34 cellular contexts compared by ENCODE assay signal in genomic region chr6:37824170-37824569, GRCh38.
"Had no signal": no experiment of that assay in that cellular context is flagged by ENCODE, and none has a peak within 500 bp of the region (broad histone marks: within the 10 kb centered on the region; RNA-seq: fewer than 3 reads in every experiment).

No MANE protein-coding gene starts in this region.

- H3K4me3 ChIP-seq: adrenal gland, body of pancreas, heart left ventricle, left lung, lower lobe of right lung, mucosa of descending colon, pancreas, prostate gland, thyroid gland, upper lobe of right lung had no signal

- H3K9me3 ChIP-seq: adrenal gland, body of pancreas, heart left ventricle, left lung, lower lobe of right lung, mucosa of descending colon, pancreas, prostate gland, thyroid gland, upper lobe of right lung had no signal

- DNase-seq: activated CD4-positive, alpha-beta T cell treated with anti-CD3 and anti-CD28 coated beads for 48 hours; activated CD4-positive, alpha-beta T cell treated with anti-CD3 and anti-CD28 coated beads, Interleukin-2, amount 50 U/mL, for 48 hours; activated CD8-positive, alpha-beta memory T cell treated with anti-CD3 and anti-CD28 coated beads, Interleukin-2, amount 50 U/mL, for 4 hours; activated effector memory CD4-positive, alpha-beta T cell treated with anti-CD3 and anti-CD28 coated beads, Interleukin-2, amount 50 U/mL, for 16 hours; activated naive CD4-positive, alpha-beta T cell treated with anti-CD3 and anti-CD28 coated beads for 36 hours; activated naive CD8-positive, alpha-beta T cell treated with anti-CD3 and anti-CD28 coated beads for 36 hours; activated T-cell treated with anti-CD3 and anti-CD28 coated beads, Interleukin-2, amount 50 U/mL, for 1 hour; adrenal gland; aorta; body of pancreas; cerebellar nuclear complex; dorsolateral prefrontal cortex; effector memory CD8-positive, alpha-beta T cell; erythroblast; heart left ventricle; lower lobe of right lung; mesendoderm; pancreas; retina; stimulated activated CD4-positive, alpha-beta T cell treated with anti-CD3 and anti-CD28 coated beads, Interleukin-1b, Interleukin-23, amount 100 ng/mL, for 48 hours; stimulated activated CD4-positive, alpha-beta T cell treated with anti-CD3 and anti-CD28 coated beads, Interleukin-4, amount 100 ng/mL, for 4 hours; stimulated activated CD8-positive, alpha-beta memory T cell treated with anti-CD3 and anti-CD28 coated beads, Interleukin-4, amount 100 ng/mL, for 48 hours; stimulated activated naive CD8-positive, alpha-beta T cell treated with anti-CD3 and anti-CD28 coated beads, Interleukin-15, amount 100 ng/mL, for 72 hours; T-helper 1 cell; thyroid gland; upper lobe of right lung; WERI-Rb-1 had no signal

- H3K27ac ChIP-seq: adrenal gland, body of pancreas, coronary artery, dorsolateral prefrontal cortex, left lung, lower lobe of right lung, pancreas, prostate gland, thyroid gland, upper lobe of right lung, WERI-Rb-1 had no signal

- H3K36me3 ChIP-seq: adrenal gland, heart left ventricle, left lung, lower lobe of right lung, pancreas, prostate gland, thyroid gland, upper lobe of right lung had no signal

- ATAC-seq: activated CD4-positive, CD25-positive, alpha-beta regulatory T cell treated with anti-CD3 and anti-CD28 coated beads, Interleukin-2, amount 50 U/mL, for 24 hours; body of pancreas; effector memory CD8-positive, alpha-beta T cell; heart left ventricle; left lung; lower lobe of right lung; mucosa of descending colon; pancreas; stimulated activated memory B cell treated with anti-CD40 and anti-IgM and Interleukin-4, amounts not matched to agents 10 μg/mL and 1 μg/mL and 100 μg/mL, for 72 hours; stimulated activated naive CD8-positive, alpha-beta T cell treated with anti-CD3 and anti-CD28 coated beads, Interleukin-15, amount 100 ng/mL, for 72 hours; upper lobe of right lung had no signal

- H3K27me3 Mint-ChIP-seq: activated naive CD8-positive, alpha-beta T cell treated with anti-CD3 and anti-CD28 coated beads for 36 hours; effector memory CD8-positive, alpha-beta T cell; stimulated activated memory B cell treated with anti-CD40 and anti-IgM and Interleukin-4, amounts not matched to agents 10 μg/mL and 1 μg/mL and 100 μg/mL, for 72 hours; stimulated activated naive CD8-positive, alpha-beta T cell treated with anti-CD3 and anti-CD28 coated beads, Interleukin-15, amount 100 ng/mL, for 72 hours had no signal

- H3K27ac Mint-ChIP-seq: activated naive CD4-positive, alpha-beta T cell treated with anti-CD3 and anti-CD28 coated beads for 36 hours; activated naive CD8-positive, alpha-beta T cell treated with anti-CD3 and anti-CD28 coated beads for 36 hours; activated T-helper 1 cell treated with anti-CD3 and anti-CD28 coated beads, Interleukin-12 subunit alpha, Interleukin-12 subunit beta, Interleukin-2, Interleukin-4 antibody, amounts not matched to agents 30 ng/mL and 10 ng/mL and 1 ng/mL, durations not matched to agents 14 hours and 24 hours and 36 hours; effector memory CD8-positive, alpha-beta T cell; stimulated activated memory B cell treated with anti-CD40 and anti-IgM and Interleukin-4, amounts not matched to agents 10 μg/mL and 1 μg/mL and 100 μg/mL, for 72 hours; stimulated activated naive CD8-positive, alpha-beta T cell treated with anti-CD3 and anti-CD28 coated beads, Interleukin-15, amount 100 ng/mL, for 72 hours had no signal

- H3K9me3 Mint-ChIP-seq: activated naive CD4-positive, alpha-beta T cell treated with anti-CD3 and anti-CD28 coated beads for 36 hours; activated naive CD8-positive, alpha-beta T cell treated with anti-CD3 and anti-CD28 coated beads for 36 hours; activated T-helper 1 cell treated with anti-CD3 and anti-CD28 coated beads, Interleukin-12 subunit alpha, Interleukin-12 subunit beta, Interleukin-2, Interleukin-4 antibody, amounts not matched to agents 30 ng/mL and 10 ng/mL and 1 ng/mL, durations not matched to agents 14 hours and 24 hours and 36 hours; effector memory CD8-positive, alpha-beta T cell; stimulated activated memory B cell treated with anti-CD40 and anti-IgM and Interleukin-4, amounts not matched to agents 10 μg/mL and 1 μg/mL and 100 μg/mL, for 72 hours; stimulated activated naive CD8-positive, alpha-beta T cell treated with anti-CD3 and anti-CD28 coated beads, Interleukin-15, amount 100 ng/mL, for 72 hours had no signal

- H3K27me3 ChIP-seq: adrenal gland, body of pancreas, dorsolateral prefrontal cortex, heart left ventricle, left lung, pancreas, thyroid gland, upper lobe of right lung had no signal

- H3K4me3 Mint-ChIP-seq: activated naive CD4-positive, alpha-beta T cell treated with anti-CD3 and anti-CD28 coated beads for 36 hours; activated naive CD8-positive, alpha-beta T cell treated with anti-CD3 and anti-CD28 coated beads for 36 hours; activated T-helper 1 cell treated with anti-CD3 and anti-CD28 coated beads, Interleukin-12 subunit alpha, Interleukin-12 subunit beta, Interleukin-2, Interleukin-4 antibody, amounts not matched to agents 30 ng/mL and 10 ng/mL and 1 ng/mL, durations not matched to agents 14 hours and 24 hours and 36 hours; effector memory CD8-positive, alpha-beta T cell; stimulated activated memory B cell treated with anti-CD40 and anti-IgM and Interleukin-4, amounts not matched to agents 10 μg/mL and 1 μg/mL and 100 μg/mL, for 72 hours; stimulated activated naive CD8-positive, alpha-beta T cell treated with anti-CD3 and anti-CD28 coated beads, Interleukin-15, amount 100 ng/mL, for 72 hours had no signal
